1 cellular context compared by ENCODE assay signal in the genomic region with DNA sequence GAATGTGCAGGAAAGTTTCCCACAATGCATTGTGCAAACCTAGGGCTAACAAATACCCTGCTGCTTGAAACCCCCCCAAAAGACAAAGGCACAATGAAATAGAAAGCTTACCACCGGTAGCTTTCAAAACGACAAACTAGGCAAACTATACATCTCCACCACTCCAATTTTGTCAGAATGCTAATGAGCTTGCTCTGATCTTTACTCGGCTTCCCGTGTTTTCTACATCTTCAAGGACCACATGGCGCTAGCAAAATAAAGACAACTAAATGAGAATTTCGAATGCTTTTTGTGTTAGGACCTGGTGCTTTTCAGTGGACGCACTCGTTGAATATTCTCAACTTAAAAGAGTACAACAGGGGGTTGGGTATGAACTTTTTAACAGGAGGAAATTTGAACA.
TF ChIP-seq lines count a peak whose summit lies in the region.

No MANE protein-coding gene starts in this region.

TF ChIP-seq in K562, 482 proteins besides CTCF, POLR2A, EP300 and RAD21:
- TF ChIP-seq PRDM10 (IDR thresholded peaks at IDR 0.05; ENCODE audit: partially characterized antibody) (no peak), PHF20 (IDR thresholded peaks at IDR 0.05; ENCODE audit: partially characterized antibody) (no peak), SMAD4 (CRISPR knock-in tag; conservative IDR thresholded peaks at IDR 0.05) (no peak), MLLT1 (IDR thresholded peaks at IDR 0.05) (no peak), HMG20A (CRISPR knock-in tag; conservative IDR thresholded peaks at IDR 0.05) (no peak), ZNF655 (CRISPR knock-in tag; IDR thresholded peaks at IDR 0.05) (no peak)
- TF ChIP-seq, protein P1, sequence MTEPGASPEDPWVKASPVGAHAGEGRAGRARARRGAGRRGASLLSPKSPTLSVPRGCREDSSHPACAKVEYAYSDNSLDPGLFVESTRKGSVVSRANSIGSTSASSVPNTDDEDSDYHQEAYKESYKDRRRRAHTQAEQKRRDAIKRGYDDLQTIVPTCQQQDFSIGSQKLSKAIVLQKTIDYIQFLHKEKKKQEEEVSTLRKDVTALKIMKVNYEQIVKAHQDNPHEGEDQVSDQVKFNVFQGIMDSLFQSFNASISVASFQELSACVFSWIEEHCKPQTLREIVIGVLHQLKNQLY (CRISPR knock-in tag; conservative IDR thresholded peaks at IDR 0.05) = no peak
